In the genomic region with DNA sequence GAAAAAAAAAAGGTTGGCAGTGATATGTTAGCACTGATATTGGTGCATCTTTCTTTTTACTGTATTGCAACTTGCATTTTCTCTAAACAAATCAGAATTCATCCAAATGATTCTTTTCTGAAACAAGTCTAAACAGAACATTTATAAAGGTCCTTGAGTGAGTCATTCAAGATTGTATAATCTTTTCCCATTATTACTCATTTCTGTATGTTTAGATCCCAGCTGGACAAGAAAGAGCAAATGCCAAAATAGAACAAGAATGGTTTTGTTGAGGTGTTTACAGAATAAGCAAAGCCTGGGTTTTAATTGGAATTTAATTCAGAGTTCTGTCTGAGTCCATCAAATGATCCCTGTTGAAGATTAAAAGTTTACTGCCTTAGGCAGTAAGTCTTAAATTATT, we compare ENCODE assay signal across 19 cellular contexts.
DNase-seq lines count a peak whose midpoint lies in the region; ATAC-seq and TF ChIP-seq lines count a peak whose summit lies in the region.
"Had no signal": no experiment of that assay in that cellular context is flagged by ENCODE, and none has a peak within 500 bp of the region (broad histone marks: within the 10 kb centered on the region; RNA-seq: fewer than 3 reads in every experiment).

No MANE protein-coding gene starts in this region.

- peaks cover 5 to 10% of the 10 kb centered on the region in 2 experiments; a peak in 3 of 4 replicates for H3K4me1 ChIP-seq in HCT116 (ENCODE audit: control insufficient read depth in 1 of 2, insufficient read depth in 2 of 2, low read length in 2 of 2)
- peaks cover 40% of the 10 kb centered on the region for H3K4me1 ChIP-seq in adipocyte (ENCODE audit: control insufficient read depth, insufficient read depth, low read length)
- peaks cover 2% of the 10 kb centered on the region for H3K4me1 ChIP-seq in fibroblast of lung (ENCODE audit: control insufficient read depth, extremely low read depth, insufficient read depth, low read length)
- peaks cover 24% of the 10 kb centered on the region for H3K4me1 ChIP-seq in smooth muscle cell (ENCODE audit: low read depth)
- H3K4me1 ChIP-seq: heart right ventricle, psoas muscle, tibial nerve had no signal

- no TSS peak for BruUV-seq in HCT116 (replicated peaks; lab: Mats Ljungman, UMichigan)

- intact Hi-C loops in HCT116 (cut with micrococcal nuclease) = no loop called here

- ATAC-seq in HCT116 (no peak), HG03521 (IDR thresholded peaks at IDR 0.05; ENCODE audit: unreplicated experiment) (no peak)
- ATAC-seq: activated CD4-positive, CD25-positive, alpha-beta regulatory T cell treated with anti-CD3 and anti-CD28 coated beads, Interleukin-2, amount 50 U/mL, for 24 hours; natural killer cell treated with Interleukin-12 subunit alpha and Interleukin-12 subunit beta and Interleukin-15 and Interleukin-18, amount 100 ng/mL, for 72 hours; psoas muscle had no signal

- no peaks in the 10 kb centered on the region for H3K9me2 ChIP-seq in HCT116 (ENCODE audit: insufficient read depth)

- no peaks in the 10 kb centered on the region for H3K27me3 ChIP-seq in HCT116 (ENCODE audit: insufficient read depth, low read length)
- H3K27me3 ChIP-seq in adipocyte (replicated peaks; ENCODE audit: control insufficient read depth, insufficient read depth, low read length) = no peaks in the 10 kb centered on the region
- no peaks in the 10 kb centered on the region for H3K27me3 ChIP-seq in fibroblast of lung (ENCODE audit: control insufficient read depth, insufficient read depth, low read length)
- H3K27me3 ChIP-seq in smooth muscle cell (ENCODE audit: low read depth) = no peaks in the 10 kb centered on the region
- H3K27me3 ChIP-seq: heart right ventricle, tibial nerve had no signal

- H3K9me3 ChIP-seq in HCT116 (ENCODE audit: control insufficient read depth in 1 of 2, insufficient read depth in 1 of 2, low read depth in 1 of 2, low read length in 2 of 2) = no peaks in the 10 kb centered on the region
- no peaks in the 10 kb centered on the region for H3K9me3 ChIP-seq in adipocyte (ENCODE audit: control insufficient read depth, low read length)
- H3K9me3 ChIP-seq in fibroblast of lung (ENCODE audit: control insufficient read depth, insufficient read depth, low read depth, low read length) = no peaks in the 10 kb centered on the region
- no peaks in the 10 kb centered on the region for H3K9me3 ChIP-seq in smooth muscle cell (replicated peaks; ENCODE audit: low read depth)
- H3K9me3 ChIP-seq: heart right ventricle, psoas muscle, tibial nerve had no signal

- H3K36me3 ChIP-seq in HCT116 (ENCODE audit: control insufficient read depth in 1 of 2, insufficient read depth in 2 of 2, low read length in 2 of 2) = no peaks in the 10 kb centered on the region
- H3K36me3 ChIP-seq in adipocyte (ENCODE audit: control insufficient read depth, insufficient read depth, low read length, severe bottlenecking) = peaks cover 36% of the 10 kb centered on the region
- no peaks in the 10 kb centered on the region for H3K36me3 ChIP-seq in fibroblast of lung (ENCODE audit: control insufficient read depth, insufficient read depth, low read length)
- H3K36me3 ChIP-seq in smooth muscle cell (ENCODE audit: low read depth) = peaks cover 30% of the 10 kb centered on the region

- no peak for TF ChIP-seq POLR2A in HCT116 (IDR thresholded peaks at IDR 0.05; ENCODE audit: borderline replicate concordance, extremely low read depth, insufficient read depth, insufficient read length)

- RAD21 ChIA-PET in HCT116 (lab: Charles Lee; ENCODE audit: low non-redundant PET in 1 of 2, low total read pairs in 2 of 2, uncharacterized antibody in 2 of 2, unreplicated experiment in 2 of 2) = no interaction called here

- no peaks in the 10 kb centered on the region for H4K20me1 ChIP-seq in HCT116 (ENCODE audit: insufficient read depth)
- H4K20me1 ChIP-seq in fibroblast of lung (ENCODE audit: control insufficient read depth, extremely low read depth, insufficient read depth, low read length) = no peaks in the 10 kb centered on the region
- H4K20me1 ChIP-seq in smooth muscle cell (ENCODE audit: low read depth) = peaks cover 56% of the 10 kb centered on the region

- peaks cover 74% of the 10 kb centered on the region for H3F3A ChIP-seq in smooth muscle cell (ENCODE audit: low read depth)

- TF ChIP-seq RAD21 in HCT116 (IDR thresholded peaks at IDR 0.05; ENCODE audit: low read depth) = no peak

- H3K4me2 ChIP-seq in HCT116 (ENCODE audit: low read length) (no peak overlapping the region), fibroblast of lung (ENCODE audit: extremely low read depth, insufficient read depth, low read length) (no peak overlapping the region), smooth muscle cell (peak overlapping the region; percentile 73)

- H3K27ac ChIP-seq in HCT116 (ENCODE audit: low read depth, low read length) (no peak overlapping the region), fibroblast of lung (ENCODE audit: insufficient read depth, low read length) (no peak overlapping the region), smooth muscle cell (ENCODE audit: low read depth) (peak overlapping the region; percentile 50)
- H3K27ac ChIP-seq: C4-2B, heart right ventricle, psoas muscle, tibial nerve had no signal

- TF ChIP-seq CTCF in HCT116 (IDR thresholded peaks at IDR 0.05 in 2 of 3, conservative IDR thresholded peaks at IDR 0.05 in 1 of 3; ENCODE audit: borderline replicate concordance in 1 of 3, insufficient read depth in 1 of 3, low read depth in 2 of 3, low read length in 2 of 3) = no peak
- no peak for TF ChIP-seq CTCF in fibroblast of lung (conservative IDR thresholded peaks at IDR 0.05 in 1 of 2, IDR thresholded peaks at IDR 0.05 in 1 of 2; ENCODE audit: low read depth in 1 of 2, low read length in 2 of 2)
- TF ChIP-seq CTCF in smooth muscle cell (IDR thresholded peaks at IDR 0.05; ENCODE audit: borderline replicate concordance, insufficient read depth, poor library complexity, severe bottlenecking) = no peak

- H2AFZ ChIP-seq in HCT116 (ENCODE audit: low read depth, low read length, poor library complexity, severe bottlenecking) (no peak overlapping the region), fibroblast of lung (ENCODE audit: low read length) (no peak overlapping the region), smooth muscle cell (ENCODE audit: low read depth) (no peak overlapping the region)

- H3K4me3 ChIP-seq in HCT116 (replicated peaks in 1 of 2; ENCODE audit: low read depth in 1 of 2, low read length in 2 of 2) (no peak overlapping the region), adipocyte (ENCODE audit: low read length) (no peak overlapping the region), fibroblast of lung (replicated peaks in 1 of 4; ENCODE audit: control extremely low read depth in 1 of 4, insufficient read depth in 1 of 4, low read depth in 3 of 4, low read length in 4 of 4) (no peak overlapping the region), smooth muscle cell (no peak overlapping the region)
- H3K4me3 ChIP-seq: heart right ventricle, psoas muscle, tibial nerve had no signal

- H3K9ac ChIP-seq in HCT116 (ENCODE audit: low read length) (no peak overlapping the region), adipocyte (ENCODE audit: low read length) (no peak overlapping the region), fibroblast of lung (ENCODE audit: insufficient read depth, low read length) (no peak overlapping the region), smooth muscle cell (ENCODE audit: low read depth) (no peak overlapping the region)

- CTCF ChIA-PET in HCT116 (lab: Charles Lee) = interaction anchor here (1.4 kb wide), 1 partner anchor 11 kb away, joined by 3 read pairs; no protein-coding TSS in a partner anchor

- POLR2A ChIA-PET in HCT116 (lab: Charles Lee) = interaction anchor here (0.7 kb wide), 1 partner anchor 762 kb away, joined by 3 read pairs; no protein-coding TSS in a partner anchor

- H3K79me2 ChIP-seq in HCT116 (ENCODE audit: insufficient read depth, low read length) = no peaks in the 10 kb centered on the region
- no peaks in the 10 kb centered on the region for H3K79me2 ChIP-seq in fibroblast of lung (ENCODE audit: control insufficient read depth, insufficient read depth, low read length)
- H3K79me2 ChIP-seq in smooth muscle cell (ENCODE audit: low read depth) = no peaks in the 10 kb centered on the region

- DNase-seq in HCT116 (ENCODE audit: low read depth, low spot score) (no peak), adipocyte (ENCODE audit: low read depth) (peak; percentile 60), fibroblast of lung (ENCODE audit: low read depth in 2 of 2) (peak; percentile 73 to 82), smooth muscle cell (lab: John Stamatoyannopoulos, UW; ENCODE audit: unreplicated experiment) (no peak), NOMO-1 (lab: John Stamatoyannopoulos, UW; ENCODE audit: unreplicated experiment in 2 of 2) (no peak), putamen (ENCODE audit: low spot score) (no peak)
- DNase-seq: heart right ventricle; islet precursor cell; Karpas-422; NCI-H1417 treated with DMSO at 0.1 percent for 48 hours; NCI-H345; psoas muscle; SHP77 treated with DMSO at 0.1 percent for 48 hours; stimulated activated naive CD4-positive, alpha-beta T cell had no signal

TF ChIP-seq in HCT116, 20 proteins besides CTCF, POLR2A, EP300 and RAD21 (continues in another document):
- TF ChIP-seq, protein P1, sequence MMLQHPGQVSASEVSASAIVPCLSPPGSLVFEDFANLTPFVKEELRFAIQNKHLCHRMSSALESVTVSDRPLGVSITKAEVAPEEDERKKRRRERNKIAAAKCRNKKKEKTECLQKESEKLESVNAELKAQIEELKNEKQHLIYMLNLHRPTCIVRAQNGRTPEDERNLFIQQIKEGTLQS (IDR thresholded peaks at IDR 0.05) = no peak
- TF ChIP-seq EZH2 (IDR thresholded peaks at IDR 0.05) = no peak
- TF ChIP-seq ZFX (IDR thresholded peaks at IDR 0.05) = no peak
- no peak for TF ChIP-seq TCF7L2 (IDR thresholded peaks at IDR 0.05; ENCODE audit: borderline replicate concordance, extremely low read depth, insufficient read depth, insufficient read length)
- peak; percentile 35; the same call in 1 of the 2 replicates for TF ChIP-seq JUND (IDR thresholded peaks at IDR 0.05)
- no peak for TF ChIP-seq SP1 (IDR thresholded peaks at IDR 0.05; ENCODE audit: low read depth)
- no peak for TF ChIP-seq POLR2AphosphoS5 (IDR thresholded peaks at IDR 0.05; ENCODE audit: low read depth, low read length)
- 0 out of 2 replicates have a peak, but pooled peaks have one; percentile 18 for TF ChIP-seq CEBPB (IDR thresholded peaks at IDR 0.05; ENCODE audit: low read depth)
- no peak for TF ChIP-seq YY1 (IDR thresholded peaks at IDR 0.05; ENCODE audit: extremely low read depth, insufficient replicate concordance, low read depth, low read length)
- TF ChIP-seq ELF1 (IDR thresholded peaks at IDR 0.05; ENCODE audit: borderline replicate concordance, low read depth) = no peak
- no peak for TF ChIP-seq ZNF274 (IDR thresholded peaks at IDR 0.05; ENCODE audit: low read depth, low read length)
- no peak for TF ChIP-seq MAX (IDR thresholded peaks at IDR 0.05)
- TF ChIP-seq EGR1 (IDR thresholded peaks at IDR 0.05; ENCODE audit: low read depth) = no peak

Comparison
In these comparisons a context has a peak if more than half of its experiments do, and no peak if none do; other contexts are left out.
1. DNase-seq: peak in adipocyte (single experiment) and fibroblast of lung (2 of 2); none in HCT116 (single experiment), smooth muscle cell (single experiment), NOMO-1 (0 of 2) and putamen (single experiment).